23 cellular contexts compared by ENCODE assay signal in the genomic region with DNA sequence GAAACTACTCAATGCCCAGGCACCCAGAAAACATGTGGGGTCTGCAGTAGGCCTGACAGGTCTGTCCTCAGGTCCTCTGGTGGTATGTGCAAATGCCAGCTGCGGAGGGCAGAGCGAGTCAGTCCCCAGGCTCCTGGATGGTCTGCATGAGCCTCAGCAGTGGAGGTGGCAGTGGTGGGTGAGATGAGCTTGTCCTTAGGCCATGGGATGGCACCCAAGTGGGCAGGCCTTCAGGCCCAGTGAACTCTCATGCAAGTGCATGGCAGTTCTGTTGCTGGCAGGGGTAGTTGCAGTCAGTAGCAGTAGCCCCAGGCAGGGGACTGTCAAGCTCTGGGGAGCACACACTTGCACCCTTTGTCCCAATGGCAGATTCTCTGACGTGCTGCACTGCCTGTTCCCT.
"Had no signal": no experiment of that assay in that cellular context is flagged by ENCODE, and none has a peak within 500 bp of the region (broad histone marks: within the 10 kb centered on the region; RNA-seq: fewer than 3 reads in every experiment).

No MANE protein-coding gene starts in this region.

- H3K4me1 Mint-ChIP-seq: immature natural killer cell; naive thymus-derived CD8-positive, alpha-beta T cell; nephron; neural crest cell; stimulated activated memory B cell treated with anti-CD40 and anti-IgM and Interleukin-4, amounts not matched to agents 10 μg/mL and 1 μg/mL and 100 μg/mL, for 72 hours; stimulated activated naive CD8-positive, alpha-beta T cell treated with anti-CD3 and anti-CD28 coated beads, Interleukin-15, amount 100 ng/mL, for 72 hours had no signal

- H3K4me1 ChIP-seq: left lung, lower lobe of right lung, pancreas, prostate gland, tibial nerve, uterus had no signal

- H3K27me3 Mint-ChIP-seq: naive thymus-derived CD8-positive, alpha-beta T cell; stimulated activated memory B cell treated with anti-CD40 and anti-IgM and Interleukin-4, amounts not matched to agents 10 μg/mL and 1 μg/mL and 100 μg/mL, for 72 hours; stimulated activated naive CD8-positive, alpha-beta T cell treated with anti-CD3 and anti-CD28 coated beads, Interleukin-15, amount 100 ng/mL, for 72 hours had no signal

- H3K27ac ChIP-seq: left lung, lower lobe of right lung, pancreas, prostate gland, skin epidermis, tibial nerve, uterus had no signal

- H3K9me3 ChIP-seq: lower lobe of right lung, prostate gland, uterus had no signal

- H3K4me3 ChIP-seq: left lung, lower lobe of right lung, pancreas, prostate gland, skin epidermis, tibial nerve, uterus had no signal

- H3K36me3 ChIP-seq: left lung, lower lobe of right lung, pancreas, prostate gland, tibial nerve, uterus had no signal

- ATAC-seq: left colon; left lung; naive thymus-derived CD8-positive, alpha-beta T cell; pancreas; stimulated activated memory B cell treated with anti-CD40 and anti-IgM and Interleukin-4, amounts not matched to agents 10 μg/mL and 1 μg/mL and 100 μg/mL, for 72 hours; stimulated activated naive CD8-positive, alpha-beta T cell treated with anti-CD3 and anti-CD28 coated beads, Interleukin-15, amount 100 ng/mL, for 72 hours had no signal

- H3K4me3 Mint-ChIP-seq: immature natural killer cell; naive thymus-derived CD8-positive, alpha-beta T cell; nephron; neural crest cell; stimulated activated memory B cell treated with anti-CD40 and anti-IgM and Interleukin-4, amounts not matched to agents 10 μg/mL and 1 μg/mL and 100 μg/mL, for 72 hours; stimulated activated naive CD8-positive, alpha-beta T cell treated with anti-CD3 and anti-CD28 coated beads, Interleukin-15, amount 100 ng/mL, for 72 hours had no signal

- DNase-seq: hypothalamus; immature natural killer cell; kidney; left colon; left lung; lower lobe of right lung; mammary epithelial cell; mesenchymal stem cell; naive thymus-derived CD8-positive, alpha-beta T cell; nucleus accumbens; retina; stimulated activated CD4-positive, alpha-beta T cell treated with anti-CD3 and anti-CD28 coated beads, Interleukin-4, amount 100 ng/mL, for 24 hours; stimulated activated naive CD4-positive, alpha-beta T cell treated with Interleukin-2 at 50 U/mL for 16 hours; stimulated activated naive CD8-positive, alpha-beta T cell treated with anti-CD3 and anti-CD28 coated beads, Interleukin-15, amount 100 ng/mL, for 72 hours; substantia nigra; uterus had no signal

- H3K27me3 ChIP-seq: left lung, pancreas, tibial nerve, uterus had no signal

- H3K27ac Mint-ChIP-seq: immature natural killer cell; naive thymus-derived CD8-positive, alpha-beta T cell; nephron; stimulated activated memory B cell treated with anti-CD40 and anti-IgM and Interleukin-4, amounts not matched to agents 10 μg/mL and 1 μg/mL and 100 μg/mL, for 72 hours; stimulated activated naive CD8-positive, alpha-beta T cell treated with anti-CD3 and anti-CD28 coated beads, Interleukin-15, amount 100 ng/mL, for 72 hours had no signal

- H3K36me3 Mint-ChIP-seq: immature natural killer cell; naive thymus-derived CD8-positive, alpha-beta T cell; stimulated activated memory B cell treated with anti-CD40 and anti-IgM and Interleukin-4, amounts not matched to agents 10 μg/mL and 1 μg/mL and 100 μg/mL, for 72 hours had no signal
